In the genomic region with DNA sequence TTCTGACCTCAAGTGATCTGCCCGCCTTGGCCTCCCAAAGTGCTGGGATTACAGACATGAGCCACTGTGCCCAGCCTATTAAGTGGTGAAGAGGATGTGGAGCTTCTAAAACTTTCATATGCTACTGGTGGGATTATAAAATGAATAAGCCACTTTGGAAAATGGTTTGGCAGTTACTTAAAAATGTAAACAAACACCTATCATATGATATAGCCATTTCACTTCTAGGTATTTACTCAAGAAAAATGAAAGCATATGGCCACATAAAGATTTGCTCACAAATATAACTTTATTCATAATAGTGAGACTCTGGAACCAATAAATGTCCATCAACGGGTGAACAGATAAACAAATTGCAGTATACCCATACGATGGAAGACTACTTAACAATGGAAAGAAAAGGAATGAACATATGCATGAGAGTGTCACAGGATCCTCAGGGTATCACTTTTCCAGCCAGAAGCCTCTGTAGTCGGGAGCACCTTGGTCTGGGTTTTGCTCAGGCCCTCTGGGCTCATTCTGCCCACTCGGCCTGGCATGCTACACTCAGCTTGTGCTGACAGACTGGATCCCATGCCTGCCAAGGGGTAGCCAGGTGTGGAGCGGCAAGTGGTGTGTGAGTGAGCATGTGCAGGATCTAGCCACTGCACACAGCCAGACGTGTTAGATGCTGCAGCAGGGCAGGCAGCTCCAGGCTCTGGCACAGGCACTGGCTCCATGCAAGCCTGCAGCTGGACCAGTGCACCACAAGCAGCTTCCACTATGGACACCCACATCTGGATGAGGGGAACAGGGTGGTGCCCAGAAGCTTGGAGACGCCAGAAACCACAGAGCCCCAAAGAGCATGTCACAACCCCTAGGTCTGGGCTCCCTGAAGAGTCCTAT, we compare ENCODE assay signal across 16 cellular contexts.
"Had no signal": no experiment of that assay in that cellular context is flagged by ENCODE, and none has a peak within 500 bp of the region (broad histone marks: within the 10 kb centered on the region; RNA-seq: fewer than 3 reads in every experiment).

No MANE protein-coding gene starts in this region.

- H3K4me3 ChIP-seq: left ventricle myocardium inferior, lower lobe of right lung, right atrium auricular region, smooth muscle cell, tibial artery, upper lobe of right lung had no signal

- H3K27me3 ChIP-seq: foreskin keratinocyte, neutrophil, right atrium auricular region, tibial artery, upper lobe of right lung had no signal

- H3K4me1 Mint-ChIP-seq: central memory CD8-positive, alpha-beta T cell; memory B cell had no signal

- H3K36me3 Mint-ChIP-seq: memory B cell had no signal

- H3K27me3 Mint-ChIP-seq: memory B cell had no signal

- ATAC-seq: foreskin keratinocyte; left cardiac atrium; lower lobe of right lung; stimulated activated naive CD8-positive, alpha-beta T cell treated with anti-CD3 and anti-CD28 coated beads, Interleukin-15, Interleukin-2, amounts not matched to agents 100 U/mL and 50 U/mL, for 24 hours; upper lobe of right lung had no signal

- H3K27ac ChIP-seq: foreskin keratinocyte, left ventricle myocardium inferior, lower lobe of right lung, neutrophil, right atrium auricular region, tibial artery, upper lobe of right lung had no signal

- H3K4me1 ChIP-seq: foreskin keratinocyte, left ventricle myocardium inferior, lower lobe of right lung, right atrium auricular region, tibial artery, upper lobe of right lung had no signal

- H3K36me3 ChIP-seq: left ventricle myocardium inferior, lower lobe of right lung, neutrophil, right atrium auricular region, tibial artery, upper lobe of right lung had no signal

- H3K4me3 Mint-ChIP-seq: central memory CD8-positive, alpha-beta T cell; memory B cell; naive B cell; nephron progenitor cell had no signal

- DNase-seq: erythroblast; foreskin keratinocyte; left cardiac atrium; left ventricle myocardium inferior; lower lobe of right lung; naive B cell; nephron progenitor cell; stimulated activated CD4-positive, alpha-beta T cell treated with anti-CD3 and anti-CD28 coated beads, Interleukin-2, amount 100 ng/mL, for 48 hours; stimulated activated naive CD8-positive, alpha-beta T cell treated with anti-CD3 and anti-CD28 coated beads, Interleukin-15, Interleukin-2, amounts not matched to agents 100 U/mL and 50 U/mL, for 24 hours; upper lobe of right lung had no signal

- H3K4me2 ChIP-seq: smooth muscle cell had no signal

- H3K9me3 ChIP-seq: lower lobe of right lung, neutrophil, right atrium auricular region, upper lobe of right lung had no signal

- H3K27ac Mint-ChIP-seq: memory B cell, nephron progenitor cell had no signal
